39 cellular contexts compared by ENCODE assay signal in genomic region chr2:224075588-224075987, GRCh38.
"Had no signal": no experiment of that assay in that cellular context is flagged by ENCODE, and none has a peak within 500 bp of the region (broad histone marks: within the 10 kb centered on the region; RNA-seq: fewer than 3 reads in every experiment).

No MANE protein-coding gene starts in this region.

- H3K4me3 Mint-ChIP-seq: activated naive CD4-positive, alpha-beta T cell treated with anti-CD3 and anti-CD28 coated beads for 36 hours; activated naive CD4-positive, alpha-beta T cell treated with anti-CD3 and anti-CD28 coated beads, Interleukin-2, amount 10 ng/mL, durations not matched to agents 7 days and 5 days; activated naive CD4-positive, alpha-beta T cell treated with anti-CD3 and anti-CD28 coated beads, Interleukin-2, amount 50 U/mL, for 24 hours; activated naive CD8-positive, alpha-beta T cell; activated naive CD8-positive, alpha-beta T cell treated with anti-CD3 and anti-CD28 coated beads for 36 hours; activated naive CD8-positive, alpha-beta T cell treated with anti-CD3 and anti-CD28 coated beads, Interleukin-2, amount 10 ng/mL, durations not matched to agents 7 days and 5 days; activated naive CD8-positive, alpha-beta T cell treated with anti-CD3 and anti-CD28 coated beads, Interleukin-2, amount 50 U/mL, for 24 hours; activated T-cell treated with anti-CD3 and anti-CD28 coated beads, Interleukin-2, amount 50 U/mL, for 24 hours; activated T-cell treated with anti-CD3 and anti-CD28 coated beads, Interleukin-2, amount 50 U/mL, for 4 hours; activated T-cell treated with anti-CD3 and anti-CD28 coated beads, Interleukin-2, amount 50 U/mL, for 72 hours; activated T-helper 1 cell treated with anti-CD3 and anti-CD28 coated beads, Interleukin-12 subunit alpha, Interleukin-12 subunit beta, Interleukin-2, Interleukin-4 antibody, amounts not matched to agents 30 ng/mL and 10 ng/mL and 1 ng/mL, durations not matched to agents 14 hours and 24 hours and 36 hours; activated T-helper 17 cell treated with anti-CD3 and anti-CD28 coated beads, Interleukin-2, amount 50 U/mL, for 72 hours; brain; central memory CD8-positive, alpha-beta T cell had no signal

- FAIRE-seq: astrocyte had no signal

- H3K27ac Mint-ChIP-seq: activated naive CD4-positive, alpha-beta T cell treated with anti-CD3 and anti-CD28 coated beads for 36 hours; activated naive CD4-positive, alpha-beta T cell treated with anti-CD3 and anti-CD28 coated beads, Interleukin-2, amount 10 ng/mL, durations not matched to agents 7 days and 5 days; activated naive CD4-positive, alpha-beta T cell treated with anti-CD3 and anti-CD28 coated beads, Interleukin-2, amount 50 U/mL, for 24 hours; activated naive CD4-positive, alpha-beta T cell treated with anti-CD3 and anti-CD28 coated beads, Interleukin-2, amount 50 U/mL, for 72 hours; activated naive CD8-positive, alpha-beta T cell; activated naive CD8-positive, alpha-beta T cell treated with anti-CD3 and anti-CD28 coated beads for 36 hours; activated naive CD8-positive, alpha-beta T cell treated with anti-CD3 and anti-CD28 coated beads, Interleukin-2, amount 10 ng/mL, durations not matched to agents 7 days and 5 days; activated naive CD8-positive, alpha-beta T cell treated with anti-CD3 and anti-CD28 coated beads, Interleukin-2, amount 50 U/mL, for 24 hours; activated T-cell treated with anti-CD3 and anti-CD28 coated beads, Interleukin-2, amount 50 U/mL, for 24 hours; activated T-cell treated with anti-CD3 and anti-CD28 coated beads, Interleukin-2, amount 50 U/mL, for 72 hours; activated T-helper 1 cell treated with anti-CD3 and anti-CD28 coated beads, Interleukin-12 subunit alpha, Interleukin-12 subunit beta, Interleukin-2, Interleukin-4 antibody, amounts not matched to agents 30 ng/mL and 10 ng/mL and 1 ng/mL, durations not matched to agents 14 hours and 24 hours and 36 hours; activated T-helper 17 cell treated with anti-CD3 and anti-CD28 coated beads, Interleukin-2, amount 50 U/mL, for 72 hours; activated T-helper 2 cell treated with anti-CD3 and anti-CD28 coated beads, Interferon-gamma antibody, Interleukin-2, Interleukin-4, amounts not matched to agents 10 μg/mL and 5 μg/mL and 100 μg/mL, durations not matched to agents 14 hours and 24 hours and 36 hours; brain had no signal

- H3K4me1 ChIP-seq: adrenal gland, ascending aorta, body of pancreas, breast epithelium had no signal

- H3K4me3 ChIP-seq: adrenal gland, ascending aorta, body of pancreas, breast epithelium, cardiac muscle cell had no signal

- H3K36me3 ChIP-seq: adrenal gland, ascending aorta, brain microvascular endothelial cell, breast epithelium, cardiac muscle cell had no signal

- ATAC-seq: activated naive CD4-positive, alpha-beta T cell treated with anti-CD3 and anti-CD28 coated beads, Interleukin-2, amount 50 U/mL, for 72 hours; activated naive CD8-positive, alpha-beta T cell treated with anti-CD3 and anti-CD28 coated beads, Interleukin-2, amount 50 U/mL, for 24 hours; activated T-cell treated with anti-CD3 and anti-CD28 coated beads, Interleukin-2, amount 50 U/mL, for 4 hours; activated T-cell treated with anti-CD3 and anti-CD28 coated beads, Interleukin-2, amount 50 U/mL, for 72 hours; activated T-helper 17 cell treated with anti-CD3 and anti-CD28 coated beads, Interleukin-2, amount 50 U/mL, for 72 hours; body of pancreas had no signal

- H3K27me3 Mint-ChIP-seq: activated naive CD4-positive, alpha-beta T cell treated with anti-CD3 and anti-CD28 coated beads, Interleukin-2, amount 10 ng/mL, durations not matched to agents 7 days and 5 days; activated naive CD4-positive, alpha-beta T cell treated with anti-CD3 and anti-CD28 coated beads, Interleukin-2, amount 50 U/mL, for 24 hours; activated naive CD8-positive, alpha-beta T cell; activated naive CD8-positive, alpha-beta T cell treated with anti-CD3 and anti-CD28 coated beads for 36 hours; activated naive CD8-positive, alpha-beta T cell treated with anti-CD3 and anti-CD28 coated beads, Interleukin-2, amount 10 ng/mL, durations not matched to agents 7 days and 5 days; activated naive CD8-positive, alpha-beta T cell treated with anti-CD3 and anti-CD28 coated beads, Interleukin-2, amount 50 U/mL, for 24 hours; activated T-cell treated with anti-CD3 and anti-CD28 coated beads, Interleukin-2, amount 50 U/mL, for 24 hours; activated T-helper 17 cell treated with anti-CD3 and anti-CD28 coated beads, Interleukin-2, amount 50 U/mL, for 72 hours had no signal

- H3K27ac ChIP-seq: adrenal gland, ascending aorta, body of pancreas, brain microvascular endothelial cell, breast epithelium, cardiac muscle cell had no signal

- H3K27me3 ChIP-seq: adrenal gland, ascending aorta, body of pancreas, brain microvascular endothelial cell, breast epithelium, cardiac muscle cell had no signal

- H3K4me1 Mint-ChIP-seq: activated naive CD4-positive, alpha-beta T cell treated with anti-CD3 and anti-CD28 coated beads, Interleukin-2, amount 10 ng/mL, durations not matched to agents 7 days and 5 days; activated naive CD4-positive, alpha-beta T cell treated with anti-CD3 and anti-CD28 coated beads, Interleukin-2, amount 50 U/mL, for 24 hours; activated naive CD8-positive, alpha-beta T cell treated with anti-CD3 and anti-CD28 coated beads for 36 hours; activated naive CD8-positive, alpha-beta T cell treated with anti-CD3 and anti-CD28 coated beads, Interleukin-2, amount 10 ng/mL, durations not matched to agents 7 days and 5 days; activated naive CD8-positive, alpha-beta T cell treated with anti-CD3 and anti-CD28 coated beads, Interleukin-2, amount 50 U/mL, for 24 hours; activated T-helper 17 cell treated with anti-CD3 and anti-CD28 coated beads, Interleukin-2, amount 50 U/mL, for 72 hours; central memory CD8-positive, alpha-beta T cell had no signal

- H3K36me3 Mint-ChIP-seq: activated naive CD4-positive, alpha-beta T cell treated with anti-CD3 and anti-CD28 coated beads, Interleukin-2, amount 10 ng/mL, durations not matched to agents 7 days and 5 days; activated naive CD4-positive, alpha-beta T cell treated with anti-CD3 and anti-CD28 coated beads, Interleukin-2, amount 50 U/mL, for 24 hours; activated naive CD4-positive, alpha-beta T cell treated with anti-CD3 and anti-CD28 coated beads, Interleukin-2, amount 50 U/mL, for 72 hours; activated naive CD8-positive, alpha-beta T cell; activated naive CD8-positive, alpha-beta T cell treated with anti-CD3 and anti-CD28 coated beads for 36 hours; activated naive CD8-positive, alpha-beta T cell treated with anti-CD3 and anti-CD28 coated beads, Interleukin-2, amount 10 ng/mL, durations not matched to agents 7 days and 5 days; brain had no signal

- DNase-seq: activated effector memory CD4-positive, alpha-beta T cell treated with anti-CD3 and anti-CD28 coated beads, Interleukin-2, amount 50 U/mL, for 16 hours; activated effector memory CD4-positive, alpha-beta T cell treated with Interleukin-2 at 50 U/mL for 16 hours; activated gamma-delta T cell; activated gamma-delta T cell treated with Interleukin-2 at 50 U/mL for 16 hours; activated naive CD4-positive, alpha-beta T cell; activated naive CD4-positive, alpha-beta T cell treated with anti-CD3 and anti-CD28 coated beads for 36 hours; activated naive CD4-positive, alpha-beta T cell treated with anti-CD3 and anti-CD28 coated beads, Interleukin-2, amount 10 ng/mL, durations not matched to agents 7 days and 5 days; activated naive CD4-positive, alpha-beta T cell treated with anti-CD3 and anti-CD28 coated beads, Interleukin-2, amount 50 U/mL, for 16 hours; activated naive CD4-positive, alpha-beta T cell treated with Interleukin-2 at 50 U/mL for 16 hours; activated naive CD8-positive, alpha-beta T cell treated with anti-CD3 and anti-CD28 coated beads for 36 hours; activated naive CD8-positive, alpha-beta T cell treated with anti-CD3 and anti-CD28 coated beads, Interleukin-2, amount 10 ng/mL, durations not matched to agents 7 days and 5 days; activated naive CD8-positive, alpha-beta T cell treated with anti-CD3 and anti-CD28 coated beads, Interleukin-2, amount 50 U/mL, for 24 hours; activated T-cell treated with anti-CD3 and anti-CD28 coated beads, Interleukin-2, amount 50 U/mL, for 1 hour; activated T-cell treated with anti-CD3 and anti-CD28 coated beads, Interleukin-2, amount 50 U/mL, for 24 hours; activated T-cell treated with anti-CD3 and anti-CD28 coated beads, Interleukin-2, amount 50 U/mL, for 4 hours; activated T-cell treated with anti-CD3 and anti-CD28 coated beads, Interleukin-2, amount 50 U/mL, for 48 hours; activated T-cell treated with anti-CD3 and anti-CD28 coated beads, Interleukin-2, amount 50 U/mL, for 72 hours; adrenal gland; amniotic stem cell; amygdala; anterior cingulate cortex; aorta; body of pancreas; brain microvascular endothelial cell; caudate nucleus; central memory CD4-positive, alpha-beta T cell; cerebellar nuclear complex had no signal

- H3K9me3 Mint-ChIP-seq: activated naive CD4-positive, alpha-beta T cell treated with anti-CD3 and anti-CD28 coated beads for 36 hours; activated naive CD4-positive, alpha-beta T cell treated with anti-CD3 and anti-CD28 coated beads, Interleukin-2, amount 50 U/mL, for 24 hours; activated naive CD8-positive, alpha-beta T cell treated with anti-CD3 and anti-CD28 coated beads for 36 hours; activated naive CD8-positive, alpha-beta T cell treated with anti-CD3 and anti-CD28 coated beads, Interleukin-2, amount 50 U/mL, for 24 hours; activated T-cell treated with anti-CD3 and anti-CD28 coated beads, Interleukin-2, amount 50 U/mL, for 24 hours; activated T-cell treated with anti-CD3 and anti-CD28 coated beads, Interleukin-2, amount 50 U/mL, for 4 hours; activated T-helper 17 cell treated with anti-CD3 and anti-CD28 coated beads, Interleukin-2, amount 50 U/mL, for 72 hours; activated T-helper 2 cell treated with anti-CD3 and anti-CD28 coated beads, Interferon-gamma antibody, Interleukin-2, Interleukin-4, amounts not matched to agents 10 μg/mL and 5 μg/mL and 100 μg/mL, durations not matched to agents 14 hours and 24 hours and 36 hours; central memory CD8-positive, alpha-beta T cell had no signal

- H3K9me3 ChIP-seq: adrenal gland, ascending aorta, body of pancreas, breast epithelium had no signal
